In the genomic region with DNA sequence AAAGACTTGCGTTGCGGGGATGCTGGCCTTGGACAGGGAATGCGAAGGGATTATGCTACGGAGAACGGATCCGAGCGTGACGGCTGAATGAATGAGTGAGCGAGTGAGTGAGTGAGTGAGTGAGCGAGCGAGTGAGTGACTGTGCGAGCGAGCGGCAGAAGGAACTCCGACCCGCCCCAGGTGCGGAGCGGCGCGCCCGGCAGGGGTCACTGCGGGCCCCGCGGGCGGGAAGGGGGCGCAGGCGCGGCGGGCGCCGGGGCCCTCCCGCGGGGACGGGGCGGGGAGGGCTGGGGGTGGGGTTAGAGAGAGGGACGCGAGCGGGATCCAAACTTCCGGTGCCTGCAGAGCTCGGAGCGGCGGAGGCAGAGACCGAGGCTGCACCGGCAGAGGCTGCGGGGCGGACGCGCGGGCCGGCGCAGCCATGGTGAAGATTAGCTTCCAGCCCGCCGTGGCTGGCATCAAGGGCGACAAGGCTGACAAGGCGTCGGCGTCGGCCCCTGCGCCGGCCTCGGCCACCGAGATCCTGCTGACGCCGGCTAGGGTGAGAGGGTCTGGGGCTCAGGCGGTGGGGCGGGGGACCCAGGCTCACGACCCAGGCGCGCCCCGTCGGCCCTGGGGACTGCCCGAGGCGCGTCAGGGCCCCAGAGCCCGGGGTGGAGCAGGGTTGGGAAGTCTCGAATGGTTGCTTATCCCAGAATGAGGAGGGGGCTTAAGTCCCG, we compare ENCODE assay signal across 8 cellular contexts. TPM values are rescaled to one million over a fixed set of nuclear protein-coding genes. Genes with fewer than 3 reads are reported as not detected.
DNase-seq lines count a peak whose midpoint lies in the region; ATAC-seq and TF ChIP-seq lines count a peak whose summit lies in the region.

A gene with protein sequence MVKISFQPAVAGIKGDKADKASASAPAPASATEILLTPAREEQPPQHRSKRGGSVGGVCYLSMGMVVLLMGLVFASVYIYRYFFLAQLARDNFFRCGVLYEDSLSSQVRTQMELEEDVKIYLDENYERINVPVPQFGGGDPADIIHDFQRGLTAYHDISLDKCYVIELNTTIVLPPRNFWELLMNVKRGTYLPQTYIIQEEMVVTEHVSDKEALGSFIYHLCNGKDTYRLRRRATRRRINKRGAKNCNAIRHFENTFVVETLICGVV (plus strand): TSS at position 338 of the 719 bp plus-strand sequence. CDS start 84 bp downstream, at position 422.

- peak within 1 kb of the TSS; percentile 46 to 98 (median 86) for H3K4me3 ChIP-seq in dorsolateral prefrontal cortex
- H3K4me3 ChIP-seq in lower lobe of right lung, result peak within 1 kb of the TSS; percentile 72

- H3K27ac ChIP-seq in dorsolateral prefrontal cortex (peak within 1 kb of the TSS; percentile 15 to 97 (median 86)), lower lobe of right lung (peak within 1 kb of the TSS; percentile 60)

- peak; percentile 78 for ATAC-seq in HG02885 (IDR thresholded peaks at IDR 0.05; ENCODE audit: poor library complexity, unreplicated experiment)
- peak; percentile 83 to 86 for ATAC-seq in lower lobe of right lung

- intact Hi-C loops in dorsolateral prefrontal cortex (cut with DNase I), result loop anchor here (5.0 to 10.0 kb wide), 4 partner anchors 48 to 173 kb away; a partner anchor contains a TSS
- intact Hi-C loops in lower lobe of right lung (cut with DNase I), result no loop called here

- peaks cover 21% of the 10 kb centered on the region for H3K4me1 ChIP-seq in lower lobe of right lung

- DNase-seq in SIG-M5 treated with dmso at 0.1 percent for 504 hours (lab: John Stamatoyannopoulos, UW; ENCODE audit: unreplicated experiment), result peak; percentile 57
- no peak for DNase-seq in SIG-M5 (lab: John Stamatoyannopoulos, UW)
- DNase-seq in NCI-H2227 treated with DMSO at 0.1 percent for 48 hours (lab: John Stamatoyannopoulos, UW), result peak; percentile 71
- DNase-seq in activated CD4-positive, alpha-beta T cell treated with anti-CD3 and anti-CD28 coated beads, Interleukin-2, amount 50 U/mL, for 48 hours, result peak; percentile 74 to 79
- peak in 5 of 10 donors; percentile 60 to 82 (median 72) for DNase-seq in dorsolateral prefrontal cortex
- peak; percentile 69 for DNase-seq in lower lobe of right lung
- peak; percentile 26 to 67 (median 64) for DNase-seq in stimulated activated CD4-positive, alpha-beta T cell treated with anti-CD3 and anti-CD28 coated beads, TNF-alpha, amount 100 ng/mL, for 48 hours (ENCODE audit: low read depth in 3 of 3)

- no peaks in the 10 kb centered on the region for H3K9me3 ChIP-seq in lower lobe of right lung

- TF ChIP-seq CTCF in dorsolateral prefrontal cortex (IDR thresholded peaks at IDR 0.05 in 54 of 56, conservative IDR thresholded peaks at IDR 0.05 in 2 of 56; ENCODE audit: low read depth in 1 of 56, partially characterized antibody in 56 of 56), result peak in 46 of 56 donors; percentile 10 to 77 (median 46)
- peak; percentile 29 for TF ChIP-seq CTCF in lower lobe of right lung (IDR thresholded peaks at IDR 0.05)

- H3K36me3 ChIP-seq in lower lobe of right lung, result no peaks in the 10 kb centered on the region

- H3K27me3 ChIP-seq in dorsolateral prefrontal cortex, result no peaks in the 10 kb centered on the region
- peaks cover 32% of the 10 kb centered on the region for H3K27me3 ChIP-seq in lower lobe of right lung (ENCODE audit: low read depth)

RNA-seq across cellular contexts. Expression of the gene that starts here (rescaled TPM):
- total RNA-seq in dorsolateral prefrontal cortex, result 1,000 to 10,000 TPM in 1 of 120 experiments, 100 to 1,000 TPM in 119; 391 to 1,107 (median 596) TPM
- 27.6 TPM for total RNA-seq in lower lobe of right lung

Comparison
In these comparisons a context has a peak if more than half of its experiments do, and no peak if none do; other contexts are left out.
1. RNA of the gene that starts here (total RNA-seq): 391 to 1,107 TPM in dorsolateral prefrontal cortex; 27.6 TPM in lower lobe of right lung (single experiment); every median in the first group is over 10 times any median in the second.